ENCODE assay signal across 8 cellular contexts in genomic region chr2:152166633-152167032, GRCh38. TPM values are rescaled to one million over a fixed set of nuclear protein-coding genes. Genes with fewer than 3 reads are reported as not detected.
DNase-seq lines count a peak whose midpoint lies in the region; ATAC-seq and TF ChIP-seq lines count a peak whose summit lies in the region.

No MANE protein-coding gene starts in this region.

- H3K4me3 ChIP-seq in GM06990 (replicated peaks; ENCODE audit: low read depth, low read length), result peak overlapping the region; percentile 44
- H3K4me3 ChIP-seq in left ventricle myocardium inferior, result peak overlapping the region; percentile 2

- H3K27me3 ChIP-seq in GM06990 (replicated peaks; ENCODE audit: control insufficient read depth, insufficient read depth, low read length), result no peaks in the 10 kb centered on the region
- H3K27me3 ChIP-seq in left ventricle myocardium inferior (ENCODE audit: low read depth), result no peaks in the 10 kb centered on the region

- peaks cover 68% of the 10 kb centered on the region for H3K4me1 ChIP-seq in left ventricle myocardium inferior

- no peaks in the 10 kb centered on the region for H3K9me3 ChIP-seq in left ventricle myocardium inferior (replicated peaks)

- intact Hi-C loops in left ventricle myocardium inferior (cut with micrococcal nuclease), result loop anchor here (10.0 kb wide), 1 partner anchor 132 kb away; no protein-coding TSS in a partner anchor

- ATAC-seq in GM21360 (IDR thresholded peaks at IDR 0.05; ENCODE audit: unreplicated experiment) (peak; percentile 85), HG03439 (IDR thresholded peaks at IDR 0.05; ENCODE audit: unreplicated experiment) (peak; percentile 77)

- peak; percentile 56 for DNase-seq in GM06990 (ENCODE audit: extremely low read depth, insufficient read length)
- DNase-seq in left ventricle myocardium inferior, result no peak
- no peak for DNase-seq in NCI-H2196 (lab: John Stamatoyannopoulos, UW; ENCODE audit: unreplicated experiment)
- no peak for DNase-seq in central memory CD4-positive, alpha-beta T cell
- DNase-seq in COLO668 (lab: John Stamatoyannopoulos, UW; ENCODE audit: unreplicated experiment), result no peak
- DNase-seq in activated CD8-positive, alpha-beta memory T cell treated with anti-CD3 and anti-CD28 coated beads for 24 hours, result no peak

- H3K36me3 ChIP-seq in GM06990 (ENCODE audit: control insufficient read depth, insufficient read depth, low read length), result no peaks in the 10 kb centered on the region
- no peaks in the 10 kb centered on the region for H3K36me3 ChIP-seq in left ventricle myocardium inferior

- H3K27ac ChIP-seq in left ventricle myocardium inferior (replicated peaks), result peak overlapping the region; percentile 3

- TF ChIP-seq CTCF in GM06990 (IDR thresholded peaks at IDR 0.05; ENCODE audit: insufficient read depth, low read length, poor library complexity, severe bottlenecking), result no peak
- no peak for TF ChIP-seq CTCF in left ventricle myocardium inferior (IDR thresholded peaks at IDR 0.05; ENCODE audit: borderline replicate concordance)

RNA-seq across cellular contexts. Expression of gene STAM2, which starts 8.9 kb away (rescaled TPM):
- 27.8 TPM for total RNA-seq in left ventricle myocardium inferior
